8 cellular contexts compared by ENCODE assay signal in genomic region chr4:140153419-140153743, GRCh38. TPM values are rescaled to one million over a fixed set of nuclear protein-coding genes. Genes with fewer than 3 reads are reported as not detected.
A peak's percentile ranks its signal among the peaks of the same experiment; 100 is the strongest.
DNase-seq lines count a peak whose midpoint lies in the region; ATAC-seq and TF ChIP-seq lines count a peak whose summit lies in the region.

No MANE protein-coding gene starts in this region.

- H3K4me2 ChIP-seq in IMR-90 (ENCODE audit: low read depth, low read length) = peak overlapping the region; percentile 84

- no peaks in the 10 kb centered on the region for H3K27me3 ChIP-seq in AG04450 (ENCODE audit: control insufficient read depth, insufficient read depth, low read length)
- H3K27me3 ChIP-seq in IMR-90 (ENCODE audit: control insufficient read depth, insufficient read depth, low read length) = no peaks in the 10 kb centered on the region
- H3K27me3 ChIP-seq in muscle layer of duodenum (ENCODE audit: low read depth, low read length) = no peaks in the 10 kb centered on the region

- H4K8ac ChIP-seq in IMR-90 (ENCODE audit: low read depth in 2 of 2, low read length in 2 of 2) = peak overlapping the region; percentile 30 to 67; a peak in 3 of 4 replicates

- H3K4me1 ChIP-seq in IMR-90 (ENCODE audit: control insufficient read depth, insufficient read depth, low read length) (peaks cover 2% of the 10 kb centered on the region; the same call in 1 of the 2 replicates), muscle layer of duodenum (ENCODE audit: control insufficient read depth in 1 of 2, insufficient read depth in 2 of 2, low read length in 2 of 2) (peaks cover 3 to 6% of the 10 kb centered on the region in 2 donors)

- H4K91ac ChIP-seq in IMR-90 (ENCODE audit: insufficient read depth, low read depth, low read length) = peak overlapping the region; percentile 77

- no CpG with 5 or more reads among the region's 15 CpGs for WGBS in IMR-90 (ENCODE audit: extremely low coverage in 2 of 2, insufficient read length in 1 of 2), 2 experiments

- in situ Hi-C loops in IMR-90 (cut with MboI; ENCODE audit: low sequenced_read_pairs) = loop anchor here (5.0 to 10.0 kb wide), 4 partner anchors 99 to 419 kb away; no protein-coding TSS in a partner anchor

- peak overlapping the region; percentile 10; the same call in 1 of the 2 replicates for H2BK20ac ChIP-seq in IMR-90 (ENCODE audit: low read depth, low read length)

- H3K9me3 ChIP-seq in AG04450 (ENCODE audit: control insufficient read depth, insufficient read depth, low read length) = no peaks in the 10 kb centered on the region; the same call in 1 of the 2 replicates
- H3K9me3 ChIP-seq in IMR-90 (ENCODE audit: control insufficient read depth, insufficient read depth, low read length) = no peaks in the 10 kb centered on the region
- H3K9me3 ChIP-seq in muscle layer of duodenum (ENCODE audit: control insufficient read depth in 1 of 2, low read length in 2 of 2) = no peaks in the 10 kb centered on the region

- CTCF ChIA-PET in AG04450 (lab: Charles Lee) = interaction anchor here (0.6 to 0.8 kb wide), 4 partner anchors 101 to 1052 kb away, joined by 3 read pairs; no protein-coding TSS in a partner anchor
- CTCF ChIA-PET in IMR-90 (lab: Yijun Ruan, JAX) = interaction anchor here (1.0 kb wide), 1 partner anchor 174 kb away, joined by 3 read pairs; no protein-coding TSS in a partner anchor

- TF ChIP-seq CTCF in AG04450 (IDR thresholded peaks at IDR 0.05; ENCODE audit: low read depth, low read length) (no peak), IMR-90 (conservative IDR thresholded peaks at IDR 0.05; ENCODE audit: low read depth, low read length) (no peak), chondrocyte (IDR thresholded peaks at IDR 0.05) (no peak)

- peak overlapping the region; percentile 96 for H2AFZ ChIP-seq in IMR-90 (replicated peaks; ENCODE audit: low read length, poor library complexity)

- no peaks in the 10 kb centered on the region for H3K36me3 ChIP-seq in IMR-90 (ENCODE audit: control insufficient read depth, insufficient read depth, low read length)
- no peaks in the 10 kb centered on the region for H3K36me3 ChIP-seq in muscle layer of duodenum (ENCODE audit: control insufficient read depth in 1 of 2, insufficient read depth in 2 of 2, low read length in 2 of 2)

- TF ChIP-seq POLR2A in IMR-90 (IDR thresholded peaks at IDR 0.05; ENCODE audit: low read depth, low read length) = no peak

- ATAC-seq in IMR-90 (ENCODE audit: low read depth) = no peak
- ATAC-seq in GM18511 (IDR thresholded peaks at IDR 0.05; ENCODE audit: unreplicated experiment) = no peak

- no peak for DNase-seq in AG04450 (ENCODE audit: low read depth, low spot score)
- no peak for DNase-seq in IMR-90
- no peak for DNase-seq in chondrocyte (ENCODE audit: low spot score)
- DNase-seq in stimulated activated CD4-positive, alpha-beta T cell treated with anti-CD3 and anti-CD28 coated beads, Interleukin-15, amount 100 ng/mL, for 24 hours = no peak
- no peak for DNase-seq in NCI-H2171 (lab: John Stamatoyannopoulos, UW)
- no peak for DNase-seq in activated CD8-positive, alpha-beta memory T cell treated with anti-CD3 and anti-CD28 coated beads, Interleukin-2, amount 50 U/mL, for 4 hours

- H2BK15ac ChIP-seq in IMR-90 (ENCODE audit: low read depth, low read length) = peak overlapping the region; percentile 48; the same call in 2 of the 3 replicates

- no peaks in the 10 kb centered on the region for H4K20me1 ChIP-seq in IMR-90 (ENCODE audit: insufficient read depth, low read length)

- H2BK120ac ChIP-seq in IMR-90 (ENCODE audit: low read depth, low read length) = peak overlapping the region; percentile 79

- dilution Hi-C loops in IMR-90 (cut with HindIII; ENCODE audit: low sequenced_read_pairs, unreplicated experiment) = no loop called here

- peak overlapping the region; percentile 39 for H3K14ac ChIP-seq in IMR-90 (replicated peaks; ENCODE audit: low read depth, low read length)

- peak overlapping the region; percentile 87 for H3K9ac ChIP-seq in IMR-90 (ENCODE audit: low read depth, low read length)

- H3K36me3 Mint-ChIP-seq in chondrocyte (ENCODE audit: low read depth) = no peaks in the 10 kb centered on the region

- BruUV-seq in IMR-90 (replicated peaks; lab: Mats Ljungman, UMichigan) = no TSS peak

- H3K4me3 ChIP-seq in AG04450 (ENCODE audit: low read depth, low read length) (peak overlapping the region; percentile 70), IMR-90 (ENCODE audit: insufficient read depth, low read depth, low read length) (peak overlapping the region; percentile 90), muscle layer of duodenum (ENCODE audit: low read depth in 1 of 2, low read length in 2 of 2) (peak overlapping the region; percentile 70 to 92)

- peaks cover 0 to 12% of the 10 kb centered on the region in 2 experiments; a peak in 2 of 4 replicates for H3K79me1 ChIP-seq in IMR-90 (ENCODE audit: low read depth in 1 of 2, low read length in 2 of 2)

- peak overlapping the region; percentile 34 for H3K27ac ChIP-seq in AG04450 (ENCODE audit: low read depth, low read length)
- H3K27ac ChIP-seq in IMR-90 (ENCODE audit: insufficient read depth, low read length) = peak overlapping the region; percentile 95
- peak overlapping the region; percentile 93 for H3K27ac ChIP-seq in muscle layer of duodenum (ENCODE audit: low read length)

- intact Hi-C loops in IMR-90 (cut with micrococcal nuclease) = loop anchor here (1.0 to 5.0 kb wide), 5 partner anchors 101 to 699 kb away; no protein-coding TSS in a partner anchor

- no peaks in the 10 kb centered on the region for H3K9me1 ChIP-seq in IMR-90 (ENCODE audit: insufficient read depth, low read length)

- POLR2A ChIA-PET in AG04450 (lab: Yijun Ruan, JAX) = interaction anchor here (0.6 to 3.0 kb wide), 7 partner anchors 54 to 1123 kb away, joined by 3 to 13 read pairs (median 3); no protein-coding TSS in a partner anchor
- POLR2A ChIA-PET in IMR-90 (lab: Charles Lee; ENCODE audit: unreplicated experiment) = interaction anchor here (0.6 kb wide), 1 partner anchor 100 kb away, joined by 3 read pairs; no protein-coding TSS in a partner anchor

- H3K23ac ChIP-seq in IMR-90 (ENCODE audit: low read depth, low read length) = peak overlapping the region; percentile 69

- peak overlapping the region; percentile 86 for H3K27ac Mint-ChIP-seq in chondrocyte (ENCODE audit: unreplicated experiment)

- no peak overlapping the region for H2AK9ac ChIP-seq in IMR-90 (replicated peaks; ENCODE audit: low read depth, low read length, poor library complexity)

- TF ChIP-seq RAD21 in IMR-90 (IDR thresholded peaks at IDR 0.05; ENCODE audit: low read length) = no peak

- no peaks in the 10 kb centered on the region for H3K27me3 Mint-ChIP-seq in chondrocyte (ENCODE audit: low read depth)

- peak overlapping the region; percentile 81 for H3K4me3 Mint-ChIP-seq in chondrocyte (ENCODE audit: unreplicated experiment)

- peak overlapping the region; percentile 90 for H2BK5ac ChIP-seq in IMR-90 (ENCODE audit: low read depth, low read length, poor library complexity, severe bottlenecking)

- H3K18ac ChIP-seq in IMR-90 (ENCODE audit: low read depth, low read length) = peak overlapping the region; percentile 56

- H3K4me1 Mint-ChIP-seq in chondrocyte (ENCODE audit: low read depth) = peaks cover 22% of the 10 kb centered on the region

- peak overlapping the region; percentile 80 for H3K4ac ChIP-seq in IMR-90 (ENCODE audit: low read depth, low read length)

- peak overlapping the region; percentile 41; the same call in 1 of the 2 replicates for H2AK5ac ChIP-seq in IMR-90 (ENCODE audit: low read depth, low read length)

- peak overlapping the region; percentile 41; the same call in 1 of the 2 replicates for H4K5ac ChIP-seq in IMR-90 (ENCODE audit: low read depth, low read length)

- H3K9me3 Mint-ChIP-seq in chondrocyte (ENCODE audit: low read depth) = no peaks in the 10 kb centered on the region

- H3K56ac ChIP-seq in IMR-90 (ENCODE audit: extremely low read depth, insufficient read depth, low read length) = peak overlapping the region; percentile 67

TF ChIP-seq in IMR-90, 13 proteins besides CTCF, POLR2A, EP300 and RAD21 (continues in another document):
- TF ChIP-seq CHD1 (IDR thresholded peaks at IDR 0.05; ENCODE audit: low read depth, low read length) (no peak), RCOR1 (IDR thresholded peaks at IDR 0.05; ENCODE audit: insufficient replicate concordance, low read length) (no peak), MAFK (IDR thresholded peaks at IDR 0.05; ENCODE audit: low read depth, low read length) (no peak), MAZ (IDR thresholded peaks at IDR 0.05; ENCODE audit: borderline replicate concordance, low read depth, low read length) (no peak), NFE2L2 (IDR thresholded peaks at IDR 0.05; ENCODE audit: low read depth, low read length) (no peak), ELK1 (IDR thresholded peaks at IDR 0.05; ENCODE audit: borderline replicate concordance, low read depth, low read length) (no peak), CEBPB (IDR thresholded peaks at IDR 0.05; ENCODE audit: low read depth, low read length) (no peak), FOS (IDR thresholded peaks at IDR 0.05; ENCODE audit: low read depth, low read length) (no peak), RFX5 (IDR thresholded peaks at IDR 0.05; ENCODE audit: low read depth, low read length) (no peak), BHLHE40 (IDR thresholded peaks at IDR 0.05; ENCODE audit: low read depth, low read length) (no peak), USF2 (IDR thresholded peaks at IDR 0.05; ENCODE audit: low read depth, low read length) (no peak)

RNA-seq across cellular contexts. Expression of gene MAML3, which starts 0.6 kb away (rescaled TPM):
- polyA plus RNA-seq in AG04450 (2011; rRNA removed) = 3.5 and 4.1 TPM in 2 replicates
- 6.4 and 7.6 TPM in 2 replicates for polyA minus RNA-seq in AG04450 (2011; rRNA and poly(A)+ RNA removed)
- total RNA-seq in IMR-90 (2012; rRNA removed) = 0.90 and 1.1 TPM in 2 replicates
- 1.7 and 2.0 TPM in 2 replicates for polyA plus RNA-seq in IMR-90 (2012; rRNA removed)
- polyA plus RNA-seq in IMR-90 (2012; cell fraction: cytosol; rRNA removed) = 0.78 and 1.8 TPM in 2 replicates
- polyA plus RNA-seq in IMR-90 (2012; cell fraction: nucleus; rRNA removed; ENCODE audit: low replicate concordance) = 1.3 and 2.3 TPM in 2 replicates
- 1.6 to 7.2 TPM (median 2.0 TPM) in 3 replicates for total RNA-seq in chondrocyte

Comparison
In these comparisons a context has a peak if more than half of its experiments do, and no peak if none do; other contexts are left out.
1. H3K27ac ChIP-seq: peak in every context shown above with its lines; median percentile 95 in IMR-90; 93 in muscle layer of duodenum; 34 in AG04450.